1 cellular context compared by ENCODE assay signal in genomic region chr6:45378324-45378926, GRCh38.
TF ChIP-seq lines count a peak whose summit lies in the region.

No MANE protein-coding gene starts in this region.

TF ChIP-seq in HepG2, 621 proteins besides CTCF, POLR2A, EP300 and RAD21 (continued from another document and continues in another):
- TF ChIP-seq NFKB2 (CRISPR knock-in tag; IDR thresholded peaks at IDR 0.05; ENCODE audit: borderline replicate concordance) (no peak), RFX5 (IDR thresholded peaks at IDR 0.05; ENCODE audit: low read depth, low read length) (no peak), ZSCAN12 (CRISPR knock-in tag; IDR thresholded peaks at IDR 0.05) (no peak), TCF12 (IDR thresholded peaks at IDR 0.05) (no peak), TCF12 (CRISPR knock-in tag; IDR thresholded peaks at IDR 0.05) (no peak), RBM22 (optimal IDR thresholded peaks at IDR 0.05; ENCODE audit: low read length) (no peak), HNRNPL (IDR thresholded peaks at IDR 0.05; ENCODE audit: low read depth, low read length) (no peak), HNRNPH1 (optimal IDR thresholded peaks at IDR 0.05; ENCODE audit: low read depth, low read length) (peak; percentile 11), NAIF1 (CRISPR knock-in tag; IDR thresholded peaks at IDR 0.05; ENCODE audit: borderline replicate concordance) (no peak), ETV5 (CRISPR knock-in tag; IDR thresholded peaks at IDR 0.05; ENCODE audit: borderline replicate concordance) (no peak), ZNF790 (CRISPR knock-in tag; IDR thresholded peaks at IDR 0.05; ENCODE audit: borderline replicate concordance) (no peak), MBNL3 (CRISPR knock-in tag; conservative IDR thresholded peaks at IDR 0.05) (no peak), IRF9 (CRISPR knock-in tag; IDR thresholded peaks at IDR 0.05; ENCODE audit: borderline replicate concordance) (0 out of 2 replicates have a peak, but pooled peaks have one; percentile 15), ZFX (CRISPR knock-in tag; IDR thresholded peaks at IDR 0.05; ENCODE audit: low read depth) (peak; percentile 5; the same call in 1 of the 2 replicates), ZBTB14 (CRISPR knock-in tag; IDR thresholded peaks at IDR 0.05) (no peak), TARDBP (CRISPR knock-in tag; IDR thresholded peaks at IDR 0.05) (no peak), KDM1A (CRISPR knock-in tag; IDR thresholded peaks at IDR 0.05) (no peak), ZNF3 (CRISPR knock-in tag; IDR thresholded peaks at IDR 0.05) (no peak), DRAP1 (CRISPR knock-in tag; IDR thresholded peaks at IDR 0.05) (no peak), PLRG1 (conservative IDR thresholded peaks at IDR 0.05) (no peak), ZKSCAN8 (CRISPR knock-in tag; IDR thresholded peaks at IDR 0.05; ENCODE audit: borderline replicate concordance) (no peak), ZNF225 (CRISPR knock-in tag; IDR thresholded peaks at IDR 0.05) (peak; percentile 8; the same call in 1 of the 2 replicates), ZNF326 (CRISPR knock-in tag; IDR thresholded peaks at IDR 0.05; ENCODE audit: borderline replicate concordance) (no peak), ATRX (CRISPR knock-in tag; IDR thresholded peaks at IDR 0.05; ENCODE audit: borderline replicate concordance) (no peak), MZF1 (CRISPR knock-in tag; IDR thresholded peaks at IDR 0.05; ENCODE audit: borderline replicate concordance) (peak; percentile 77; the same call in 1 of the 2 replicates), ZFP62 (CRISPR knock-in tag; IDR thresholded peaks at IDR 0.05) (no peak), KLF11 (CRISPR knock-in tag; IDR thresholded peaks at IDR 0.05) (no peak), ZNF547 (CRISPR knock-in tag; IDR thresholded peaks at IDR 0.05) (no peak), KDM5A (IDR thresholded peaks at IDR 0.05; ENCODE audit: borderline replicate concordance, low read length) (no peak), ZNF260 (CRISPR knock-in tag; IDR thresholded peaks at IDR 0.05; ENCODE audit: borderline replicate concordance, low read depth) (no peak), ZGPAT (CRISPR knock-in tag; IDR thresholded peaks at IDR 0.05) (peak; percentile 13; the same call in 1 of the 2 replicates), CBFB (CRISPR knock-in tag; IDR thresholded peaks at IDR 0.05) (no peak), HNRNPUL1 (IDR thresholded peaks at IDR 0.05; ENCODE audit: low read depth, low read length) (no peak), BRF2 (CRISPR knock-in tag; IDR thresholded peaks at IDR 0.05) (0 out of 2 replicates have a peak, but pooled peaks have one; percentile 7), ZFY (CRISPR knock-in tag; IDR thresholded peaks at IDR 0.05) (peak; percentile 65), ZNF841 (CRISPR knock-in tag; IDR thresholded peaks at IDR 0.05; ENCODE audit: borderline replicate concordance) (no peak)
- TF ChIP-seq, protein P1, sequence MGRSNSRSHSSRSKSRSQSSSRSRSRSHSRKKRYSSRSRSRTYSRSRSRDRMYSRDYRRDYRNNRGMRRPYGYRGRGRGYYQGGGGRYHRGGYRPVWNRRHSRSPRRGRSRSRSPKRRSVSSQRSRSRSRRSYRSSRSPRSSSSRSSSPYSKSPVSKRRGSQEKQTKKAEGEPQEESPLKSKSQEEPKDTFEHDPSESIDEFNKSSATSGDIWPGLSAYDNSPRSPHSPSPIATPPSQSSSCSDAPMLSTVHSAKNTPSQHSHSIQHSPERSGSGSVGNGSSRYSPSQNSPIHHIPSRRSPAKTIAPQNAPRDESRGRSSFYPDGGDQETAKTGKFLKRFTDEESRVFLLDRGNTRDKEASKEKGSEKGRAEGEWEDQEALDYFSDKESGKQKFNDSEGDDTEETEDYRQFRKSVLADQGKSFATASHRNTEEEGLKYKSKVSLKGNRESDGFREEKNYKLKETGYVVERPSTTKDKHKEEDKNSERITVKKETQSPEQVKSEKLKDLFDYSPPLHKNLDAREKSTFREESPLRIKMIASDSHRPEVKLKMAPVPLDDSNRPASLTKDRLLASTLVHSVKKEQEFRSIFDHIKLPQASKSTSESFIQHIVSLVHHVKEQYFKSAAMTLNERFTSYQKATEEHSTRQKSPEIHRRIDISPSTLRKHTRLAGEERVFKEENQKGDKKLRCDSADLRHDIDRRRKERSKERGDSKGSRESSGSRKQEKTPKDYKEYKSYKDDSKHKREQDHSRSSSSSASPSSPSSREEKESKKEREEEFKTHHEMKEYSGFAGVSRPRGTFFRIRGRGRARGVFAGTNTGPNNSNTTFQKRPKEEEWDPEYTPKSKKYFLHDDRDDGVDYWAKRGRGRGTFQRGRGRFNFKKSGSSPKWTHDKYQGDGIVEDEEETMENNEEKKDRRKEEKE (IDR thresholded peaks at IDR 0.05), result no peak
- TF ChIP-seq, protein P2, sequence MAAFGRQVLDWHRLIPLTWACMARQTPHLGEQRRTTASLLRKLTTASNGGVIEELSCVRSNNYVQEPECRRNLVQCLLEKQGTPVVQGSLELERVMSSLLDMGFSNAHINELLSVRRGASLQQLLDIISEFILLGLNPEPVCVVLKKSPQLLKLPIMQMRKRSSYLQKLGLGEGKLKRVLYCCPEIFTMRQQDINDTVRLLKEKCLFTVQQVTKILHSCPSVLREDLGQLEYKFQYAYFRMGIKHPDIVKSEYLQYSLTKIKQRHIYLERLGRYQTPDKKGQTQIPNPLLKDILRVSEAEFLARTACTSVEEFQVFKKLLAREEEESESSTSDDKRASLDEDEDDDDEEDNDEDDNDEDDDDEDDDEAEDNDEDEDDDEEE (CRISPR knock-in tag; IDR thresholded peaks at IDR 0.05), result no peak
- TF ChIP-seq, protein P3, sequence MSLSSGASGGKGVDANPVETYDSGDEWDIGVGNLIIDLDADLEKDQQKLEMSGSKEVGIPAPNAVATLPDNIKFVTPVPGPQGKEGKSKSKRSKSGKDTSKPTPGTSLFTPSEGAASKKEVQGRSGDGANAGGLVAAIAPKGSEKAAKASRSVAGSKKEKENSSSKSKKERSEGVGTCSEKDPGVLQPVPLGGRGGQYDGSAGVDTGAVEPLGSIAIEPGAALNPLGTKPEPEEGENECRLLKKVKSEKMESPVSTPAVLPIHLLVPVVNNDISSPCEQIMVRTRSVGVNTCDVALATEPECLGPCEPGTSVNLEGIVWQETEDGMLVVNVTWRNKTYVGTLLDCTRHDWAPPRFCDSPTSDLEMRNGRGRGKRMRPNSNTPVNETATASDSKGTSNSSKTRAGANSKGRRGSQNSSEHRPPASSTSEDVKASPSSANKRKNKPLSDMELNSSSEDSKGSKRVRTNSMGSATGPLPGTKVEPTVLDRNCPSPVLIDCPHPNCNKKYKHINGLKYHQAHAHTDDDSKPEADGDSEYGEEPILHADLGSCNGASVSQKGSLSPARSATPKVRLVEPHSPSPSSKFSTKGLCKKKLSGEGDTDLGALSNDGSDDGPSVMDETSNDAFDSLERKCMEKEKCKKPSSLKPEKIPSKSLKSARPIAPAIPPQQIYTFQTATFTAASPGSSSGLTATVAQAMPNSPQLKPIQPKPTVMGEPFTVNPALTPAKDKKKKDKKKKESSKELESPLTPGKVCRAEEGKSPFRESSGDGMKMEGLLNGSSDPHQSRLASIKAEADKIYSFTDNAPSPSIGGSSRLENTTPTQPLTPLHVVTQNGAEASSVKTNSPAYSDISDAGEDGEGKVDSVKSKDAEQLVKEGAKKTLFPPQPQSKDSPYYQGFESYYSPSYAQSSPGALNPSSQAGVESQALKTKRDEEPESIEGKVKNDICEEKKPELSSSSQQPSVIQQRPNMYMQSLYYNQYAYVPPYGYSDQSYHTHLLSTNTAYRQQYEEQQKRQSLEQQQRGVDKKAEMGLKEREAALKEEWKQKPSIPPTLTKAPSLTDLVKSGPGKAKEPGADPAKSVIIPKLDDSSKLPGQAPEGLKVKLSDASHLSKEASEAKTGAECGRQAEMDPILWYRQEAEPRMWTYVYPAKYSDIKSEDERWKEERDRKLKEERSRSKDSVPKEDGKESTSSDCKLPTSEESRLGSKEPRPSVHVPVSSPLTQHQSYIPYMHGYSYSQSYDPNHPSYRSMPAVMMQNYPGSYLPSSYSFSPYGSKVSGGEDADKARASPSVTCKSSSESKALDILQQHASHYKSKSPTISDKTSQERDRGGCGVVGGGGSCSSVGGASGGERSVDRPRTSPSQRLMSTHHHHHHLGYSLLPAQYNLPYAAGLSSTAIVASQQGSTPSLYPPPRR (CRISPR knock-in tag; IDR thresholded peaks at IDR 0.05; ENCODE audit: borderline replicate concordance), result no peak
- TF ChIP-seq, protein P4, sequence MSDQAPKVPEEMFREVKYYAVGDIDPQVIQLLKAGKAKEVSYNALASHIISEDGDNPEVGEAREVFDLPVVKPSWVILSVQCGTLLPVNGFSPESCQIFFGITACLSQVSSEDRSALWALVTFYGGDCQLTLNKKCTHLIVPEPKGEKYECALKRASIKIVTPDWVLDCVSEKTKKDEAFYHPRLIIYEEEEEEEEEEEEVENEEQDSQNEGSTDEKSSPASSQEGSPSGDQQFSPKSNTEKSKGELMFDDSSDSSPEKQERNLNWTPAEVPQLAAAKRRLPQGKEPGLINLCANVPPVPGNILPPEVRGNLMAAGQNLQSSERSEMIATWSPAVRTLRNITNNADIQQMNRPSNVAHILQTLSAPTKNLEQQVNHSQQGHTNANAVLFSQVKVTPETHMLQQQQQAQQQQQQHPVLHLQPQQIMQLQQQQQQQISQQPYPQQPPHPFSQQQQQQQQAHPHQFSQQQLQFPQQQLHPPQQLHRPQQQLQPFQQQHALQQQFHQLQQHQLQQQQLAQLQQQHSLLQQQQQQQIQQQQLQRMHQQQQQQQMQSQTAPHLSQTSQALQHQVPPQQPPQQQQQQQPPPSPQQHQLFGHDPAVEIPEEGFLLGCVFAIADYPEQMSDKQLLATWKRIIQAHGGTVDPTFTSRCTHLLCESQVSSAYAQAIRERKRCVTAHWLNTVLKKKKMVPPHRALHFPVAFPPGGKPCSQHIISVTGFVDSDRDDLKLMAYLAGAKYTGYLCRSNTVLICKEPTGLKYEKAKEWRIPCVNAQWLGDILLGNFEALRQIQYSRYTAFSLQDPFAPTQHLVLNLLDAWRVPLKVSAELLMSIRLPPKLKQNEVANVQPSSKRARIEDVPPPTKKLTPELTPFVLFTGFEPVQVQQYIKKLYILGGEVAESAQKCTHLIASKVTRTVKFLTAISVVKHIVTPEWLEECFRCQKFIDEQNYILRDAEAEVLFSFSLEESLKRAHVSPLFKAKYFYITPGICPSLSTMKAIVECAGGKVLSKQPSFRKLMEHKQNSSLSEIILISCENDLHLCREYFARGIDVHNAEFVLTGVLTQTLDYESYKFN (CRISPR knock-in tag; conservative IDR thresholded peaks at IDR 0.05), result no peak
